In the genomic region with DNA sequence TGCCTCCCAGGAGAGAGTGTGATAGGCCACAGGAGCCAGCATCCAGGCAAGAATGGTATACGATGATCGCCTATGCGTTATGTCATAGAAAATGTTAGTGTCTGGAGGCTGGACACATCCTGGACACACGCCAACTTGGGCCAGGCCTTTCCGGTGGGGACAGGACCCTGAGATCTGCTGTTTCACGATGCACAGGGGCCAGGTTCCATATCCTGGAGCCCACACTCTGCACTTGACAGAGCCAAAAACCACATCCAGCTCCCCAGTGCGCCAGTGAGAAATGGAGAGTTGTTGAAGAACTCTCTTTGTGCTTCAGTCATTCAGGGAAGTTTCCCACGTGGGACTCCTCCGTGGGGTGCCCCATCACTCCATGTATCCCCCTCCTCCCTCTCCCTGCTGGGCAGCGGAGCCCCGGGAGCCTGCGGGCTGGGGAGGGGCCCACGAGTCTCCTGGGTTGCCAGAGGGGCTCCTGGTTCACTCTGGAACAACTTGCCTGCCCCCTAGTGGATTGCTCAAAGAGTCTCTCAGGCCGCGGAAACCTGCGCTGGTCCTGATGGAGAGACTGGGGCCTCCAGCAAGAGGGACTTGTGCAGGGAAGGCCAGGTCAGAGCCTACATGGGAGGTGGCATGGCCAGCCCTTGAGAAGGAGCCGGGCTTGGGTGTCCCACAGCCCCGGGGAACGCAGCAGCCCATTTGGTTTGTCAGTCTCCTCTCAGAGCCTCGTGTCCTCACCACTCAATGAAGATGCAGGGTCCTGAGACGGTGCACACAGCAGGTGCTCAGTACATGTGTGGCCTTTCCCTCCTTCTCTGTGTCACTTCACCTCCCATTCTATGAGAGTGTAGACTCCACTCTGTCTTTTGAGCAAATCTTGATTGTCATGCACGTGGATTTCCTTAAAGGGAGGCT, we compare ENCODE assay signal across 1 cellular context.
TF ChIP-seq lines count a peak whose summit lies in the region.

No MANE protein-coding gene starts in this region.

TF ChIP-seq in GM23338, 12 proteins besides CTCF, POLR2A, EP300 and RAD21 (continued from another document):
- TF ChIP-seq STAT1 (IDR thresholded peaks at IDR 0.05; ENCODE audit: unreplicated experiment), result no peak
- TF ChIP-seq, protein P1, sequence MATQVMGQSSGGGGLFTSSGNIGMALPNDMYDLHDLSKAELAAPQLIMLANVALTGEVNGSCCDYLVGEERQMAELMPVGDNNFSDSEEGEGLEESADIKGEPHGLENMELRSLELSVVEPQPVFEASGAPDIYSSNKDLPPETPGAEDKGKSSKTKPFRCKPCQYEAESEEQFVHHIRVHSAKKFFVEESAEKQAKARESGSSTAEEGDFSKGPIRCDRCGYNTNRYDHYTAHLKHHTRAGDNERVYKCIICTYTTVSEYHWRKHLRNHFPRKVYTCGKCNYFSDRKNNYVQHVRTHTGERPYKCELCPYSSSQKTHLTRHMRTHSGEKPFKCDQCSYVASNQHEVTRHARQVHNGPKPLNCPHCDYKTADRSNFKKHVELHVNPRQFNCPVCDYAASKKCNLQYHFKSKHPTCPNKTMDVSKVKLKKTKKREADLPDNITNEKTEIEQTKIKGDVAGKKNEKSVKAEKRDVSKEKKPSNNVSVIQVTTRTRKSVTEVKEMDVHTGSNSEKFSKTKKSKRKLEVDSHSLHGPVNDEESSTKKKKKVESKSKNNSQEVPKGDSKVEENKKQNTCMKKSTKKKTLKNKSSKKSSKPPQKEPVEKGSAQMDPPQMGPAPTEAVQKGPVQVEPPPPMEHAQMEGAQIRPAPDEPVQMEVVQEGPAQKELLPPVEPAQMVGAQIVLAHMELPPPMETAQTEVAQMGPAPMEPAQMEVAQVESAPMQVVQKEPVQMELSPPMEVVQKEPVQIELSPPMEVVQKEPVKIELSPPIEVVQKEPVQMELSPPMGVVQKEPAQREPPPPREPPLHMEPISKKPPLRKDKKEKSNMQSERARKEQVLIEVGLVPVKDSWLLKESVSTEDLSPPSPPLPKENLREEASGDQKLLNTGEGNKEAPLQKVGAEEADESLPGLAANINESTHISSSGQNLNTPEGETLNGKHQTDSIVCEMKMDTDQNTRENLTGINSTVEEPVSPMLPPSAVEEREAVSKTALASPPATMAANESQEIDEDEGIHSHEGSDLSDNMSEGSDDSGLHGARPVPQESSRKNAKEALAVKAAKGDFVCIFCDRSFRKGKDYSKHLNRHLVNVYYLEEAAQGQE (IDR thresholded peaks at IDR 0.05; ENCODE audit: unreplicated experiment), result no peak
